10 cellular contexts compared by ENCODE assay signal in the genomic region with DNA sequence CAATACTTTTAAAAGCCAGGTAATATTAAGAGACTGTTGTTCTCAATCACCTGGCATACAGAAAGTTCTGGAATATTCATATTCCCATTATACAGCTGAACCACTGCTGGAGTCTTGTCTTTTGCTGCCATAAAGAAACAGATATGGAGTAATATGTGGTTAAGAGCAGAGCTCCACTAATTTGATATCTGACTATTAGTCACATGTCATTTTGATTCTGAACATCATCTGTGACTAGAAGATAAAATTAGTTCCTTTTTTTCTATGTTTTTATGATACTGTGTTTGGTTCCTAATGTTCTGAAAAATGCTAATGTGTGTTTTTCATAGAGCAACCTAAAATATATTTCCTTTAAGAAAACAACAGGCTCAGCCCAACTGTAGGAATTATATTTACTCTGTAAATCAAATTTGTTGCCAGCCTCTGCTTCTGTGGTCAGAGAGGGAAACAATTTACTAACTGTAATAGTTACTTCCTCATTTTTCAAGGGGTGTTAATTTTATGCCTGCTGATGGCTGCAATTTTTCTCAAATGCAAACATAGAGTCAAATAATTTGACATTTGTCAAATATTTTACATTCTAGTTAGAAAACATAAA. TPM values are rescaled to one million over a fixed set of nuclear protein-coding genes. Genes with fewer than 3 reads are reported as not detected.
DNase-seq lines count a peak whose midpoint lies in the region; ATAC-seq and TF ChIP-seq lines count a peak whose summit lies in the region.
"Had no signal": no experiment of that assay in that cellular context is flagged by ENCODE, and none has a peak within 500 bp of the region (broad histone marks: within the 10 kb centered on the region; RNA-seq: fewer than 3 reads in every experiment).

No MANE protein-coding gene starts in this region.

- POLR2A ChIA-PET in CD4-positive, alpha-beta T cell (lab: Charles Lee) = interaction anchor here (1.0 to 3.1 kb wide), 2 partner anchors 35 to 49 kb away, joined by 3 to 43 read pairs; partner anchors contain the start of gene CITED2

- no peak overlapping the region for H3K4me3 Mint-ChIP-seq in CD4-positive, alpha-beta T cell
- no peak overlapping the region for H3K4me3 Mint-ChIP-seq in central memory CD8-positive, alpha-beta T cell
- H3K4me3 Mint-ChIP-seq: activated T-cell treated with anti-CD3 and anti-CD28 coated beads, Interleukin-2, amount 50 U/mL, for 4 hours had no signal

- peaks cover 3% of the 10 kb centered on the region for H3K9me3 Mint-ChIP-seq in CD4-positive, alpha-beta T cell
- H3K9me3 Mint-ChIP-seq in central memory CD8-positive, alpha-beta T cell = no peaks in the 10 kb centered on the region

- no peak for DNase-seq in CD4-positive, alpha-beta T cell
- DNase-seq in central memory CD8-positive, alpha-beta T cell (ENCODE audit: low spot score in 2 of 2) = no peak
- DNase-seq in midbrain (lab: John Stamatoyannopoulos, UW) = no peak
- DNase-seq in stimulated activated naive CD8-positive, alpha-beta T cell treated with anti-CD3 and anti-CD28 coated beads, Interleukin-15, Interleukin-2, amounts not matched to agents 100 U/mL and 50 U/mL, for 24 hours = no peak
- DNase-seq in NCI-H1048 (lab: John Stamatoyannopoulos, UW) = no peak
- DNase-seq in NCI-H226 = no peak
- DNase-seq: activated T-cell treated with anti-CD3 and anti-CD28 coated beads, Interleukin-2, amount 50 U/mL, for 4 hours; Caco-2 had no signal

- no peaks in the 10 kb centered on the region for H3K27me3 Mint-ChIP-seq in CD4-positive, alpha-beta T cell
- no peaks in the 10 kb centered on the region for H3K27me3 Mint-ChIP-seq in central memory CD8-positive, alpha-beta T cell

- peaks cover 50% of the 10 kb centered on the region for H3K4me1 Mint-ChIP-seq in CD4-positive, alpha-beta T cell (ENCODE audit: low read depth)
- peaks cover 37% of the 10 kb centered on the region for H3K4me1 Mint-ChIP-seq in central memory CD8-positive, alpha-beta T cell

- no peak for TF ChIP-seq CTCF in CD4-positive, alpha-beta T cell (IDR thresholded peaks at IDR 0.05)

- no peak for ATAC-seq in CD4-positive, alpha-beta T cell (ENCODE audit: poor library complexity)
- peak; percentile 32 for ATAC-seq in GM19467 (IDR thresholded peaks at IDR 0.05; ENCODE audit: unreplicated experiment)
- peak; percentile 59 for ATAC-seq in HG03442 (IDR thresholded peaks at IDR 0.05; ENCODE audit: unreplicated experiment)
- no peak for ATAC-seq in central memory CD8-positive, alpha-beta T cell (replicated peaks; ENCODE audit: extremely low read depth, poor library complexity, severe bottlenecking)
- no peak for ATAC-seq in stimulated activated naive CD8-positive, alpha-beta T cell treated with anti-CD3 and anti-CD28 coated beads, Interleukin-15, Interleukin-2, amounts not matched to agents 100 U/mL and 50 U/mL, for 24 hours
- ATAC-seq: activated T-cell treated with anti-CD3 and anti-CD28 coated beads, Interleukin-2, amount 50 U/mL, for 4 hours had no signal

- H3K27ac ChIP-seq in CD4-positive, alpha-beta T cell (ENCODE audit: low read depth, low read length) = no peak overlapping the region

- peaks cover 5% of the 10 kb centered on the region for H3K36me3 Mint-ChIP-seq in CD4-positive, alpha-beta T cell (ENCODE audit: low read depth)
- peaks cover 6% of the 10 kb centered on the region for H3K36me3 Mint-ChIP-seq in central memory CD8-positive, alpha-beta T cell (ENCODE audit: insufficient read depth)

- H3K27me3 ChIP-seq in CD4-positive, alpha-beta T cell (ENCODE audit: control insufficient read depth, insufficient read depth, low read length) = no peaks in the 10 kb centered on the region

- H3K27ac Mint-ChIP-seq in CD4-positive, alpha-beta T cell = peak overlapping the region; percentile 82
- H3K27ac Mint-ChIP-seq in central memory CD8-positive, alpha-beta T cell (ENCODE audit: low read depth) = peak overlapping the region; percentile 97

- H3K9me3 ChIP-seq in CD4-positive, alpha-beta T cell (ENCODE audit: control insufficient read depth, low read length) = no peaks in the 10 kb centered on the region
- H3K9me3 ChIP-seq: Caco-2 had no signal

- CTCF ChIA-PET in CD4-positive, alpha-beta T cell (lab: Charles Lee) = interaction anchor here (0.9 to 2.3 kb wide), 2 partner anchors 33 to 75 kb away, joined by 3 to 9 read pairs; partner anchors contain the start of gene TXLNB

- intact Hi-C loops in CD4-positive, alpha-beta T cell (cut with DNase I, micrococcal nuclease) = loop anchor here in 1 of 2 experiments (5.0 kb wide), 2 partner anchors 37 to 38 kb away; no protein-coding TSS in a partner anchor

RNA-seq across cellular contexts. Expression of gene TXLNB, which starts 33.3 kb away (rescaled TPM):
- total RNA-seq in CD4-positive, alpha-beta T cell = under 1 TPM; 0.17 to 0.19 TPM
- total RNA-seq: Caco-2 had no signal

RNA-seq across cellular contexts. Expression of gene CITED2, which starts 49.3 kb away (rescaled TPM):
- 100 to 1,000 TPM; 181 to 185 TPM for total RNA-seq in CD4-positive, alpha-beta T cell

Comparison
In these comparisons a context has a peak if more than half of its experiments do, and no peak if none do; other contexts are left out.
1. ATAC-seq: peak in GM19467 (single experiment) and HG03442 (single experiment); none in CD4-positive, alpha-beta T cell (single experiment), central memory CD8-positive, alpha-beta T cell (single experiment) and stimulated activated naive CD8-positive, alpha-beta T cell treated with anti-CD3 and anti-CD28 coated beads, Interleukin-15, Interleukin-2, amounts not matched to agents 100 U/mL and 50 U/mL, for 24 hours (single experiment).